1 cellular context compared by ENCODE assay signal in the genomic region with DNA sequence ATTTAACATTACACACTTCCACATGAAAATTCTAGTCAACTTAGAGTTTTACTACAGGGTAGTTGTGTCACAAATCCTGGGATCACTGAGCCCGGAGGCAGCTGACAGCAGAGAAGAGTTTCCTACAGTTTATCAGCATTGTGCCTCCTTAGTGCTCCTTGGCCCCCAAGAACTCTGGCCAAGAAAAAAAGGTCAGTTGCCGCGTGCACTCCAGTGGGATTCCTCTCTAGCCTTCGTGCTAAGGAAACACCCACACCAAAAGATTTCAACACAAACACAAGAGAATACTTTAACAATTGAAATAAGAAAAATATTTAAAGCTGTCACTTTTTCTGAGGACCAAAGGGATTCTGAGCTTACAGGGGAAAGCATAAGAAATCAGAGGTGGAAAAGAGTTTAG.
TF ChIP-seq lines count a peak whose summit lies in the region.

No MANE protein-coding gene starts in this region.

TF ChIP-seq in GM23338, 12 proteins besides CTCF, POLR2A, EP300 and RAD21:
- TF ChIP-seq, protein P1, sequence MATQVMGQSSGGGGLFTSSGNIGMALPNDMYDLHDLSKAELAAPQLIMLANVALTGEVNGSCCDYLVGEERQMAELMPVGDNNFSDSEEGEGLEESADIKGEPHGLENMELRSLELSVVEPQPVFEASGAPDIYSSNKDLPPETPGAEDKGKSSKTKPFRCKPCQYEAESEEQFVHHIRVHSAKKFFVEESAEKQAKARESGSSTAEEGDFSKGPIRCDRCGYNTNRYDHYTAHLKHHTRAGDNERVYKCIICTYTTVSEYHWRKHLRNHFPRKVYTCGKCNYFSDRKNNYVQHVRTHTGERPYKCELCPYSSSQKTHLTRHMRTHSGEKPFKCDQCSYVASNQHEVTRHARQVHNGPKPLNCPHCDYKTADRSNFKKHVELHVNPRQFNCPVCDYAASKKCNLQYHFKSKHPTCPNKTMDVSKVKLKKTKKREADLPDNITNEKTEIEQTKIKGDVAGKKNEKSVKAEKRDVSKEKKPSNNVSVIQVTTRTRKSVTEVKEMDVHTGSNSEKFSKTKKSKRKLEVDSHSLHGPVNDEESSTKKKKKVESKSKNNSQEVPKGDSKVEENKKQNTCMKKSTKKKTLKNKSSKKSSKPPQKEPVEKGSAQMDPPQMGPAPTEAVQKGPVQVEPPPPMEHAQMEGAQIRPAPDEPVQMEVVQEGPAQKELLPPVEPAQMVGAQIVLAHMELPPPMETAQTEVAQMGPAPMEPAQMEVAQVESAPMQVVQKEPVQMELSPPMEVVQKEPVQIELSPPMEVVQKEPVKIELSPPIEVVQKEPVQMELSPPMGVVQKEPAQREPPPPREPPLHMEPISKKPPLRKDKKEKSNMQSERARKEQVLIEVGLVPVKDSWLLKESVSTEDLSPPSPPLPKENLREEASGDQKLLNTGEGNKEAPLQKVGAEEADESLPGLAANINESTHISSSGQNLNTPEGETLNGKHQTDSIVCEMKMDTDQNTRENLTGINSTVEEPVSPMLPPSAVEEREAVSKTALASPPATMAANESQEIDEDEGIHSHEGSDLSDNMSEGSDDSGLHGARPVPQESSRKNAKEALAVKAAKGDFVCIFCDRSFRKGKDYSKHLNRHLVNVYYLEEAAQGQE (IDR thresholded peaks at IDR 0.05; ENCODE audit: unreplicated experiment) = no peak
- TF ChIP-seq ZNF331 (CRISPR knock-in tag; IDR thresholded peaks at IDR 0.05; ENCODE audit: low read depth) = no peak
- no peak for TF ChIP-seq CREB1 (CRISPR knock-in tag; IDR thresholded peaks at IDR 0.05; ENCODE audit: low read depth)
- TF ChIP-seq EZH2 (IDR thresholded peaks at IDR 0.05; ENCODE audit: low read depth, unreplicated experiment) = no peak
- TF ChIP-seq ZNF462 (CRISPR knock-in tag; IDR thresholded peaks at IDR 0.05) = no peak
- TF ChIP-seq POLR2AphosphoS5 (IDR thresholded peaks at IDR 0.05; ENCODE audit: low read depth) = no peak
- TF ChIP-seq JUNB (IDR thresholded peaks at IDR 0.05; ENCODE audit: unreplicated experiment) = no peak
- TF ChIP-seq EZH2phosphoT487 (IDR thresholded peaks at IDR 0.05; ENCODE audit: unreplicated experiment) = no peak
- TF ChIP-seq ZNF114 (CRISPR knock-in tag; IDR thresholded peaks at IDR 0.05) = no peak
- TF ChIP-seq NANOG (IDR thresholded peaks at IDR 0.05; ENCODE audit: borderline replicate concordance) = no peak
- TF ChIP-seq STAT1 (IDR thresholded peaks at IDR 0.05; ENCODE audit: unreplicated experiment) = no peak
- TF ChIP-seq, protein P2, sequence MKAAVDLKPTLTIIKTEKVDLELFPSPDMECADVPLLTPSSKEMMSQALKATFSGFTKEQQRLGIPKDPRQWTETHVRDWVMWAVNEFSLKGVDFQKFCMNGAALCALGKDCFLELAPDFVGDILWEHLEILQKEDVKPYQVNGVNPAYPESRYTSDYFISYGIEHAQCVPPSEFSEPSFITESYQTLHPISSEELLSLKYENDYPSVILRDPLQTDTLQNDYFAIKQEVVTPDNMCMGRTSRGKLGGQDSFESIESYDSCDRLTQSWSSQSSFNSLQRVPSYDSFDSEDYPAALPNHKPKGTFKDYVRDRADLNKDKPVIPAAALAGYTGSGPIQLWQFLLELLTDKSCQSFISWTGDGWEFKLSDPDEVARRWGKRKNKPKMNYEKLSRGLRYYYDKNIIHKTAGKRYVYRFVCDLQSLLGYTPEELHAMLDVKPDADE (IDR thresholded peaks at IDR 0.05) = no peak
TF ChIP-seq in GM23338: peak in this region for 0.
